In the genomic region with DNA sequence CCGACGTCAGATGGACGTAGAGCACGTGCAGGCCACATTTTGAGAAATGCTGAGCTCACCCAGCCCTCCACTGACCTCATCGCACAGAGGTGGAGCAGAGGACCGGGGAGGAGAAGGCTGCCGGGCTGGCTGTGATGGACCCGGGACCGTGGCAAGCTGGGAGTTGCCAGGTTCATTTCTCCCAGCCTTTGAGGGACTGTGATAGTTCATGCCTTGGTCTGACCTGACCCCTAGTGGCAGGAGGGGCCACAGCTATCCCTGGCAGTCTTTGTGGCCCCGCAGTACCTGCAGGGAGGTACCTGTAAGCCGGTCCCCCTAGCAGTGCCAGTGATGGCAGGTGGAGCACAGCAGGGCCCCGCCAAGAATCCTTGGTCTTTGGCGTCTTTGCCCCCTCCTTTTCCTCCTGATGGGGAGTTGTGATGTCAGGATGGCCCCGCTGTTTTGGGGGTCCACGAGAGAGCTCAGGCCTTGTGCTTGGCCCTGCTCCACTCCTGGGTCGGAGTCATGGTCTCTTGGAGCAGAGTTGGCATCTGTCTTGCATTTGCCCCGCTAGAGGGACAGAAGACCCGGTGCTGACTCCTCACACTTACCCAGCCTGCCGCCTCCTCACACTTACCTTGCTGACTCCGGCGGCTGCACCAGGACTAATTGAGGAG, we compare ENCODE assay signal across 8 cellular contexts. TPM values are rescaled to one million over a fixed set of nuclear protein-coding genes. Genes with fewer than 3 reads are reported as not detected.
DNase-seq lines count a peak whose midpoint lies in the region; ATAC-seq, FAIRE-seq and TF ChIP-seq lines count a peak whose summit lies in the region.

No MANE protein-coding gene starts in this region.

- no peak for TF ChIP-seq POLR2A in GM12878 (IDR thresholded peaks at IDR 0.05; ENCODE audit: low read depth, low read length)

- no peaks in the 10 kb centered on the region for H3K27me3 Mint-ChIP-seq in T-helper 2 cell treated with Interferon-gamma antibody and Interleukin-4, amounts not matched to agents 5 μg/mL and 100 μg/mL, for 36 hours (ENCODE audit: low read depth)

- TF ChIP-seq RAD21 in GM12878 (IDR thresholded peaks at IDR 0.05; ENCODE audit: insufficient read depth, low read depth, low read length), result peak; percentile 93

- H3K9ac ChIP-seq in GM12878 (ENCODE audit: control insufficient read depth, insufficient read depth, low read length), result no peak overlapping the region

- intact Hi-C loops in GM12878 (cut with micrococcal nuclease; ENCODE audit: unreplicated experiment), result loop anchor here (1.0 to 5.0 kb wide), 3 partner anchors 81 to 185 kb away; no protein-coding TSS in a partner anchor

- no TSS peak for BruUV-seq in GM12878 (replicated peaks; lab: Mats Ljungman, UMichigan)

- H3K4me1 ChIP-seq in GM12878 (ENCODE audit: control insufficient read depth, insufficient read depth, low read length), result no peaks in the 10 kb centered on the region

- no peaks in the 10 kb centered on the region for H3K36me3 Mint-ChIP-seq in T-helper 2 cell treated with Interferon-gamma antibody and Interleukin-4, amounts not matched to agents 5 μg/mL and 100 μg/mL, for 36 hours (ENCODE audit: low read depth)

- peak; percentile 89 for DNase-seq in G401 (ENCODE audit: low spot score)
- DNase-seq in T-helper 2 cell treated with Interferon-gamma antibody and Interleukin-4, amounts not matched to agents 5 μg/mL and 100 μg/mL, for 36 hours (ENCODE audit: low spot score), result peak; percentile 13
- peak; percentile 16 for DNase-seq in GM12878 (ENCODE audit: low read depth, low spot score)
- peak; percentile 60 for DNase-seq in iPS DF 19.7 (ENCODE audit: low read depth, low spot score)
- peak; percentile 25 to 51 (median 34) for DNase-seq in stimulated activated CD4-positive, alpha-beta T cell treated with anti-CD3 and anti-CD28 coated beads, Interleukin-12 subunit alpha, Interleukin-12 subunit beta, amount 100 ng/mL, for 48 hours (ENCODE audit: low read depth in 2 of 3, low spot score in 1 of 3)
- no peak for DNase-seq in amniotic stem cell (lab: John Stamatoyannopoulos, UW)

- no peak overlapping the region for H2AFZ ChIP-seq in GM12878 (ENCODE audit: control insufficient read depth, low read depth, low read length)

- no peaks in the 10 kb centered on the region for H3K36me3 ChIP-seq in GM12878 (ENCODE audit: control insufficient read depth in 2 of 2, insufficient read depth in 2 of 2, low read length in 1 of 2)

- CTCF ChIA-PET in GM12878 (lab: Yijun Ruan, JAX), result interaction anchor here (0.9 to 4.4 kb wide), 12 partner anchors 10 to 631 kb away, joined by 3 to 52 read pairs (median 5); no protein-coding TSS in a partner anchor

- H3K4me2 ChIP-seq in GM12878 (ENCODE audit: control insufficient read depth, insufficient read depth), result no peak overlapping the region

- H3K9me3 ChIP-seq in GM12878 (replicated peaks; ENCODE audit: control insufficient read depth, insufficient read depth, low read length), result no peaks in the 10 kb centered on the region

- no peak overlapping the region for H3K27ac ChIP-seq in GM12878 (ENCODE audit: control insufficient read depth, insufficient read depth)

- no peak overlapping the region for H3K4me3 Mint-ChIP-seq in T-helper 2 cell treated with Interferon-gamma antibody and Interleukin-4, amounts not matched to agents 5 μg/mL and 100 μg/mL, for 36 hours

- WGBS in GM12878 (ENCODE audit: insufficient coverage, insufficient replicate concordance, low lambda C conversion rate, missing lambda C conversion rate), result 37% methylated on average over 21 of the region's 21 CpGs

- ATAC-seq in GM12878 (peak; percentile 98), HG02884 (IDR thresholded peaks at IDR 0.05; ENCODE audit: unreplicated experiment) (no peak)

- in situ Hi-C loops in G401 (cut with HindIII; ENCODE audit: low sequenced_read_pairs) (no loop called here), GM12878 (cut with MboI) (loop anchor here (5.0 to 25.0 kb wide), 2 partner anchors 186 to 601 kb away; partner anchors contain the start of gene MNT)

- TF ChIP-seq CTCF in LNCAP (IDR thresholded peaks at IDR 0.05), result peak; percentile 72
- TF ChIP-seq CTCF in GM12878 (IDR thresholded peaks at IDR 0.05 in 2 of 3, conservative IDR thresholded peaks at IDR 0.05 in 1 of 3; ENCODE audit: control insufficient read depth in 2 of 3, extremely low read depth in 1 of 3, insufficient read depth in 1 of 3, low read depth in 3 of 3, low read length in 3 of 3), result peak; percentile 90 to 91 (median 91)

- TF ChIP-seq EP300 in GM12878 (IDR thresholded peaks at IDR 0.05; ENCODE audit: borderline replicate concordance in 1 of 2, control insufficient read depth in 1 of 2, low read depth in 2 of 2, low read length in 2 of 2), result no peak

- H3K27ac Mint-ChIP-seq in T-helper 2 cell treated with Interferon-gamma antibody and Interleukin-4, amounts not matched to agents 5 μg/mL and 100 μg/mL, for 36 hours, result no peak overlapping the region

- POLR2A ChIA-PET in GM12878 (lab: Charles Lee), result interaction anchor here (0.6 kb wide), 1 partner anchor 12 kb away, joined by 4 read pairs; no protein-coding TSS in a partner anchor

- H3K4me3 ChIP-seq in GM12878, result no peak overlapping the region

- SMC1A ChIA-PET in GM12878 (lab: Charles Lee; ENCODE audit: uncharacterized antibody, unreplicated experiment), result interaction anchor here (0.7 to 1.8 kb wide), 9 partner anchors 9 to 1439 kb away, joined by 3 to 16 read pairs (median 3); no protein-coding TSS in a partner anchor

- no peaks in the 10 kb centered on the region; a peak in 1 of 4 replicates for H3K27me3 ChIP-seq in GM12878 (replicated peaks in 1 of 2; ENCODE audit: control insufficient read depth in 2 of 2, insufficient read depth in 2 of 2, low read length in 1 of 2)

- H3K4me1 Mint-ChIP-seq in T-helper 2 cell treated with Interferon-gamma antibody and Interleukin-4, amounts not matched to agents 5 μg/mL and 100 μg/mL, for 36 hours (ENCODE audit: low read depth), result no peaks in the 10 kb centered on the region

- H3K79me2 ChIP-seq in GM12878 (ENCODE audit: control insufficient read depth, insufficient read depth, low read length), result no peaks in the 10 kb centered on the region

- no peaks in the 10 kb centered on the region for H3K9me3 Mint-ChIP-seq in T-helper 2 cell treated with Interferon-gamma antibody and Interleukin-4, amounts not matched to agents 5 μg/mL and 100 μg/mL, for 36 hours

- FAIRE-seq in GM12878 (lab: Jason Lieb, UNC), result peak; percentile 84

- H4K20me1 ChIP-seq in GM12878 (ENCODE audit: control insufficient read depth, insufficient read depth), result no peaks in the 10 kb centered on the region

- RAD21 ChIA-PET in GM12878 (lab: Charles Lee; ENCODE audit: unreplicated experiment), result interaction anchor here (0.6 to 1.9 kb wide), 8 partner anchors 10 to 631 kb away, joined by 3 to 27 read pairs (median 5); no protein-coding TSS in a partner anchor

TF ChIP-seq in GM12878, 131 proteins besides CTCF, POLR2A, EP300 and RAD21 (continues in another document):
- TF ChIP-seq ZNF687 (IDR thresholded peaks at IDR 0.05), result no peak

RNA-seq across cellular contexts. Expression of gene OR1D5, which starts 50.4 kb away (rescaled TPM):
- not detected in 2 replicates for total RNA-seq in G401 (2014; rRNA removed; shearing (Covaris generic))
- not detected in 2 replicates for total RNA-seq in GM12878 (2013; cell fraction: nucleolus; rRNA removed)
- total RNA-seq in GM12878 (2014; rRNA removed) (not detected in 2 replicates), GM12878 (2014; rRNA removed; fragmentation: Illumina TruSeq; extraction: Trizol) (not detected in 2 replicates), GM12878 (2021) (not detected in 2 replicates)
- polyA plus RNA-seq in GM12878 (2011; ENCODE audit: low read depth), result not detected
- polyA plus RNA-seq in GM12878 (2011; rRNA removed) (not detected in 2 replicates), GM12878 (2014; fragmentation: Illumina TruSeq; extraction: Trizol) (not detected in 2 replicates), GM12878 (2014; fragmentation: Nextera tagmentation; extraction: Ambion mirVana) (not detected), GM12878 (2014; rRNA removed) (not detected in 2 replicates), GM12878 (2016; fragmentation: Nextera tagmentation; extraction: Ambion mirVana) (not detected)
- not detected in 2 replicates for polyA plus RNA-seq in GM12878 (2011; cell fraction: cytosol; rRNA removed)
- polyA plus RNA-seq in GM12878 (2011; cell fraction: nucleus; rRNA removed), result not detected in 2 replicates
- polyA plus RNA-seq in GM12878 (2012), result not detected in 2 replicates
- not detected in 2 replicates for polyA minus RNA-seq in GM12878 (2011; rRNA and poly(A)+ RNA removed)
- polyA minus RNA-seq in GM12878 (2011; cell fraction: cytosol; rRNA and poly(A)+ RNA removed), result not detected in 2 replicates
- not detected in 2 replicates for polyA minus RNA-seq in GM12878 (2011; cell fraction: nucleus; rRNA and poly(A)+ RNA removed)
